Comparison of ENCODE assay signal across 18 cellular contexts in genomic region chr4:32841217-32841616, GRCh38.
DNase-seq lines count a peak whose midpoint lies in the region; ATAC-seq, FAIRE-seq and TF ChIP-seq lines count a peak whose summit lies in the region.
"Had no signal": no experiment of that assay in that cellular context is flagged by ENCODE, and none has a peak within 500 bp of the region (broad histone marks: within the 10 kb centered on the region; RNA-seq: fewer than 3 reads in every experiment).

No MANE protein-coding gene starts in this region.

- no peak overlapping the region for H3K4me3 ChIP-seq in hepatocyte
- H3K4me3 ChIP-seq in small intestine (ENCODE audit: low read depth in 1 of 2, low read length in 2 of 2), result no peak overlapping the region
- no peak overlapping the region for H3K4me3 ChIP-seq in spleen
- H3K4me3 ChIP-seq: A549, GM12878, GM23248 had no signal

- ATAC-seq in activated naive CD4-positive, alpha-beta T cell treated with anti-CD3 and anti-CD28 coated beads, Interleukin-2, amount 50 U/mL, for 72 hours, result peak; percentile 49 to 58
- ATAC-seq: A549, GM12878 had no signal

- H3K4me2 ChIP-seq in hepatocyte, result peak overlapping the region; percentile 25
- H3K4me2 ChIP-seq: A549 had no signal

- 36% methylated on average over 1 of the region's 1 CpG for WGBS in hepatocyte (ENCODE audit: low lambda C conversion rate, missing lambda C conversion rate)
- 17 to 40% (median 34%) methylated on average over 1 of the region's 1 CpG for WGBS in small intestine, 3 donors
- WGBS in spleen, 5 donors, result 77 to 92% (median 81%) methylated on average over 1 of the region's 1 CpG

- H3K4me1 ChIP-seq in hepatocyte (ENCODE audit: insufficient read depth), result peaks cover 5% of the 10 kb centered on the region
- no peaks in the 10 kb centered on the region for H3K4me1 ChIP-seq in small intestine (ENCODE audit: control insufficient read depth in 2 of 2, insufficient read depth in 1 of 2, low read depth in 1 of 2, low read length in 1 of 2)
- no peaks in the 10 kb centered on the region for H3K4me1 ChIP-seq in spleen
- H3K4me1 ChIP-seq: A549, BE2C had no signal

- H4K20me1 ChIP-seq in hepatocyte (ENCODE audit: insufficient read depth, poor library complexity, severe bottlenecking), result no peaks in the 10 kb centered on the region

- H3K27me3 ChIP-seq in hepatocyte (no peaks in the 10 kb centered on the region), small intestine (ENCODE audit: control insufficient read depth in 2 of 2, insufficient read depth in 2 of 2, low read length in 2 of 2) (no peaks in the 10 kb centered on the region), spleen (replicated peaks in 1 of 7) (no peaks in the 10 kb centered on the region)
- H3K27me3 ChIP-seq: BE2C had no signal

- H3K36me3 ChIP-seq in hepatocyte (replicated peaks; ENCODE audit: insufficient read depth, low read depth) (no peaks in the 10 kb centered on the region), small intestine (ENCODE audit: control insufficient read depth in 2 of 2, insufficient read depth in 2 of 2, low read length in 2 of 2) (no peaks in the 10 kb centered on the region), spleen (no peaks in the 10 kb centered on the region)
- H3K36me3 ChIP-seq: BE2C had no signal

- FAIRE-seq in small intestine (lab: Jason Lieb, UNC), result no peak
- FAIRE-seq: A549, GM12878, GM18507, H54 had no signal

- TF ChIP-seq CTCF in hepatocyte (IDR thresholded peaks at IDR 0.05; ENCODE audit: poor library complexity), result no peak
- TF ChIP-seq CTCF in spleen (IDR thresholded peaks at IDR 0.05 in 8 of 11, conservative IDR thresholded peaks at IDR 0.05 in 3 of 11), result no peak

- no peak for TF ChIP-seq POLR2A in spleen (IDR thresholded peaks at IDR 0.05)

- intact Hi-C loops in spleen (cut with DNase I; ENCODE audit: low total_unique reads), result no loop called here

- H3K9me3 ChIP-seq in hepatocyte (ENCODE audit: low read depth) (no peaks in the 10 kb centered on the region), small intestine (ENCODE audit: control insufficient read depth, low read depth) (no peaks in the 10 kb centered on the region), spleen (no peaks in the 10 kb centered on the region)
- H3K9me3 ChIP-seq: A549, BE2C had no signal

- H3K36me3 Mint-ChIP-seq in activated naive CD4-positive, alpha-beta T cell treated with anti-CD3 and anti-CD28 coated beads, Interleukin-2, amount 50 U/mL, for 72 hours, result no peaks in the 10 kb centered on the region
- H3K36me3 Mint-ChIP-seq: CD4-positive, alpha-beta memory T cell had no signal

- no peaks in the 10 kb centered on the region for H3K79me2 ChIP-seq in hepatocyte

- no peak for DNase-seq in activated naive CD4-positive, alpha-beta T cell treated with anti-CD3 and anti-CD28 coated beads, Interleukin-2, amount 50 U/mL, for 72 hours (ENCODE audit: low spot score in 2 of 2)
- DNase-seq in activated naive CD4-positive, alpha-beta T cell (lab: John Stamatoyannopoulos, UW), result no peak
- DNase-seq in NCI-H69 (lab: John Stamatoyannopoulos, UW) (peak; percentile 49), hepatocyte (ENCODE audit: low spot score) (peak; percentile 11), small intestine (peak; percentile 6), spleen (no peak), HCEC 1CT (no peak), middle frontal gyrus (ENCODE audit: extremely low spot score, low spot score) (no peak)
- DNase-seq: BE2C; CD4-positive, alpha-beta memory T cell; COR-L47; GM23248 had no signal

- H2AFZ ChIP-seq in hepatocyte, result no peak overlapping the region
- H2AFZ ChIP-seq: GM23248 had no signal

- H3K27ac ChIP-seq in hepatocyte (peak overlapping the region; percentile 4), small intestine (ENCODE audit: low read depth in 1 of 2, low read length in 1 of 2) (no peak overlapping the region), spleen (no peak overlapping the region)
- H3K27ac ChIP-seq: A549, C4-2B, GM23248, HL-60 had no signal

- H3K9me2 ChIP-seq in hepatocyte (replicated peaks; ENCODE audit: insufficient read depth), result no peaks in the 10 kb centered on the region

- no peak overlapping the region for H3K27ac Mint-ChIP-seq in activated naive CD4-positive, alpha-beta T cell treated with anti-CD3 and anti-CD28 coated beads, Interleukin-2, amount 50 U/mL, for 72 hours
- H3K27ac Mint-ChIP-seq: CD4-positive, alpha-beta memory T cell had no signal

- peaks cover 7 to 12% of the 10 kb centered on the region in 2 donors for H3K9me3 Mint-ChIP-seq in activated naive CD4-positive, alpha-beta T cell treated with anti-CD3 and anti-CD28 coated beads, Interleukin-2, amount 50 U/mL, for 72 hours

Comparison
In these comparisons a context has a peak if more than half of its experiments do, and no peak if none do; other contexts are left out.
1. DNase-seq: peak in NCI-H69 (single experiment), hepatocyte (single experiment) and small intestine (single experiment); none in activated naive CD4-positive, alpha-beta T cell treated with anti-CD3 and anti-CD28 coated beads, Interleukin-2, amount 50 U/mL, for 72 hours (0 of 2), activated naive CD4-positive, alpha-beta T cell (0 of 4), spleen (single experiment), HCEC 1CT (single experiment) and middle frontal gyrus (single experiment).